In genomic region chr1:224755586-224755985, GRCh38 we compare ENCODE assay signal across 28 cellular contexts.
"Had no signal": no experiment of that assay in that cellular context is flagged by ENCODE, and none has a peak within 500 bp of the region (broad histone marks: within the 10 kb centered on the region; RNA-seq: fewer than 3 reads in every experiment).

No MANE protein-coding gene starts in this region.

- H3K4me3 ChIP-seq: ovary, psoas muscle, right lobe of liver, sigmoid colon, suprapubic skin, thoracic aorta, thyroid gland, tibial nerve, upper lobe of left lung had no signal

- H2AFZ ChIP-seq: parathyroid adenoma had no signal

- H3K9me3 ChIP-seq: neutrophil, ovary, right lobe of liver, suprapubic skin, thoracic aorta, thyroid gland had no signal

- H3K36me3 ChIP-seq: neutrophil, ovary, right lobe of liver, sigmoid colon, suprapubic skin, thoracic aorta, thyroid gland, tibial nerve, upper lobe of left lung had no signal

- H3K4me3 Mint-ChIP-seq: naive thymus-derived CD4-positive, alpha-beta T cell; natural killer cell; nephron; stimulated activated memory B cell treated with anti-CD40 and anti-IgM and Interleukin-4, amounts not matched to agents 10 μg/mL and 1 μg/mL and 100 μg/mL, for 72 hours; stimulated activated naive CD8-positive, alpha-beta T cell treated with anti-CD3 and anti-CD28 coated beads, Interleukin-15, amount 100 ng/mL, for 72 hours had no signal

- H3K27ac ChIP-seq: neutrophil, ovary, parathyroid adenoma, psoas muscle, right lobe of liver, sigmoid colon, suprapubic skin, thoracic aorta, thyroid gland, tibial nerve, upper lobe of left lung had no signal

- H3K4me1 ChIP-seq: parathyroid adenoma, psoas muscle, sigmoid colon, thyroid gland, tibial nerve, upper lobe of left lung had no signal

- H3K79me2 ChIP-seq: parathyroid adenoma had no signal

- H3K4me1 Mint-ChIP-seq: natural killer cell; stimulated activated memory B cell treated with anti-CD40 and anti-IgM and Interleukin-4, amounts not matched to agents 10 μg/mL and 1 μg/mL and 100 μg/mL, for 72 hours had no signal

- H3K27me3 ChIP-seq: neutrophil, ovary, right lobe of liver, sigmoid colon, suprapubic skin, thyroid gland, tibial nerve, upper lobe of left lung had no signal

- H3K27ac Mint-ChIP-seq: natural killer cell; nephron; progenitor cell of endocrine pancreas; stimulated activated memory B cell treated with anti-CD40 and anti-IgM and Interleukin-4, amounts not matched to agents 10 μg/mL and 1 μg/mL and 100 μg/mL, for 72 hours had no signal

- H3K36me3 Mint-ChIP-seq: stimulated activated memory B cell treated with anti-CD40 and anti-IgM and Interleukin-4, amounts not matched to agents 10 μg/mL and 1 μg/mL and 100 μg/mL, for 72 hours had no signal

- DNase-seq: naive thymus-derived CD4-positive, alpha-beta T cell; natural killer cell; nucleus accumbens; ovary; psoas muscle; right cardiac atrium; right lobe of liver; sigmoid colon; small intestine; stimulated activated CD4-positive, alpha-beta T cell treated with anti-CD3 and anti-CD28 coated beads, Interleukin-15, amount 100 ng/mL, for 24 hours; stimulated activated CD4-positive, alpha-beta T cell treated with anti-CD3 and anti-CD28 coated beads, Interleukin-2, amount 100 ng/mL, for 24 hours; stimulated activated CD4-positive, alpha-beta T cell treated with anti-CD3 and anti-CD28 coated beads, Interleukin-2, amount 100 ng/mL, for 48 hours; stimulated activated CD4-positive, alpha-beta T cell treated with anti-CD3 and anti-CD28 coated beads, Interleukin-4, amount 100 ng/mL, for 24 hours; stimulated activated naive CD4-positive, alpha-beta T cell; stimulated activated naive CD8-positive, alpha-beta T cell treated with anti-CD3 and anti-CD28 coated beads, Interleukin-15, amount 100 ng/mL, for 72 hours; stimulated activated naive CD8-positive, alpha-beta T cell treated with anti-CD3 and anti-CD28 coated beads, Interleukin-15, Interleukin-2, amounts not matched to agents 100 U/mL and 50 U/mL, for 24 hours; substantia nigra; thyroid gland; trophoblast cell; upper lobe of left lung had no signal
